In genomic region chr7:150736864-150737263, GRCh38 we compare ENCODE assay signal across 11 cellular contexts. TPM values are rescaled to one million over a fixed set of nuclear protein-coding genes. Genes with fewer than 3 reads are reported as not detected.
DNase-seq lines count a peak whose midpoint lies in the region; ATAC-seq and TF ChIP-seq lines count a peak whose summit lies in the region.
"Had no signal": no experiment of that assay in that cellular context is flagged by ENCODE, and none has a peak within 500 bp of the region (broad histone marks: within the 10 kb centered on the region; RNA-seq: fewer than 3 reads in every experiment).

No MANE protein-coding gene starts in this region.

- WGBS in right lobe of liver (ENCODE audit: insufficient coverage, low coverage, low lambda C conversion rate, missing lambda C conversion rate) = 63% methylated on average over 4 of the region's 4 CpGs
- 49% methylated on average over 4 of the region's 4 CpGs for WGBS in urinary bladder

- H3K9me3 ChIP-seq in left ventricle myocardium inferior (replicated peaks) (no peaks in the 10 kb centered on the region), Peyer's patch (no peaks in the 10 kb centered on the region), right lobe of liver (no peaks in the 10 kb centered on the region)

- no peak for DNase-seq in left ventricle myocardium inferior
- DNase-seq in left cardiac atrium = no peak
- no peak for DNase-seq in Peyer's patch
- no peak for DNase-seq in right lobe of liver
- no peak for DNase-seq in NCI-H345 (lab: John Stamatoyannopoulos, UW)
- no peak for DNase-seq in kidney tubule cell (ENCODE audit: low spot score)
- no peak for DNase-seq in MV-4-11 (lab: John Stamatoyannopoulos, UW)
- DNase-seq: NCI-H446 had no signal

- H3K27ac ChIP-seq in left ventricle myocardium inferior (replicated peaks) (peak overlapping the region; percentile 85), Peyer's patch (peak overlapping the region; percentile 68 to 86 (median 71)), right lobe of liver (peak overlapping the region; percentile 30 to 64 (median 63)), urinary bladder (ENCODE audit: low read depth) (no peak overlapping the region)
- H3K27ac ChIP-seq: C4-2B had no signal

- no peak for TF ChIP-seq CTCF in left ventricle myocardium inferior (IDR thresholded peaks at IDR 0.05; ENCODE audit: borderline replicate concordance)
- TF ChIP-seq CTCF in Peyer's patch (IDR thresholded peaks at IDR 0.05) = no peak
- no peak for TF ChIP-seq CTCF in right lobe of liver (IDR thresholded peaks at IDR 0.05)

- ATAC-seq in left cardiac atrium (no peak), right lobe of liver (no peak)

- no peak for TF ChIP-seq POLR2A in Peyer's patch (IDR thresholded peaks at IDR 0.05)
- no peak for TF ChIP-seq POLR2A in right lobe of liver (IDR thresholded peaks at IDR 0.05)

- intact Hi-C loops in left ventricle myocardium inferior (cut with micrococcal nuclease) (no loop called here), left cardiac atrium (cut with DNase I) (loop anchor here in 1 of 2 donors (5.0 kb wide), 1 partner anchor 105 kb away; the partner anchor contains the start of gene GIMAP6), right lobe of liver (cut with DNase I) (no loop called here)

- H3K4me3 ChIP-seq in left ventricle myocardium inferior (peak overlapping the region; percentile 70), Peyer's patch (peak overlapping the region; percentile 41 to 61 (median 52)), right lobe of liver (peak overlapping the region; percentile 37 to 48 (median 42)), urinary bladder (ENCODE audit: low read depth, low read length) (peak overlapping the region; percentile 42)

- H3K4me1 ChIP-seq in left ventricle myocardium inferior = peaks cover 37% of the 10 kb centered on the region
- no peaks in the 10 kb centered on the region for H3K4me1 ChIP-seq in Peyer's patch
- H3K4me1 ChIP-seq in right lobe of liver = peaks cover 0 to 18% (median 3%) of the 10 kb centered on the region in 4 donors
- H3K4me1 ChIP-seq in urinary bladder (ENCODE audit: insufficient read depth) = no peaks in the 10 kb centered on the region

- H3K36me3 ChIP-seq in left ventricle myocardium inferior (peaks cover 14% of the 10 kb centered on the region), Peyer's patch (peaks cover 0 to 7% (median 0%) of the 10 kb centered on the region in 3 donors), right lobe of liver (no peaks in the 10 kb centered on the region), urinary bladder (ENCODE audit: insufficient read depth) (no peaks in the 10 kb centered on the region)

- H3K27me3 ChIP-seq in left ventricle myocardium inferior (ENCODE audit: low read depth) (no peaks in the 10 kb centered on the region), Peyer's patch (no peaks in the 10 kb centered on the region), right lobe of liver (no peaks in the 10 kb centered on the region)

RNA-seq across cellular contexts. Expression of gene GIMAP5, which starts 0.4 kb away (rescaled TPM):
- 10.7 TPM for total RNA-seq in left ventricle myocardium inferior
- 10 to 100 TPM; 18.6 to 25.6 TPM for total RNA-seq in left cardiac atrium
- total RNA-seq in Peyer's patch = 10 to 100 TPM; 11.9 to 47.0 (median 24.4) TPM
- total RNA-seq in right lobe of liver = 1 to 10 TPM; 2.9 to 9.8 (median 8.0) TPM
- total RNA-seq in urinary bladder = 25.6 TPM
- polyA plus RNA-seq in urinary bladder = 24.3 TPM

RNA-seq across cellular contexts. Expression of gene GIMAP1, which starts 20.5 kb away (rescaled TPM):
- 5.9 TPM for total RNA-seq in left ventricle myocardium inferior
- total RNA-seq in left cardiac atrium = 1 to 10 TPM; 4.5 to 7.0 TPM
- 1 to 10 TPM; 1.8 to 7.4 (median 3.6) TPM for total RNA-seq in Peyer's patch
- 1 to 10 TPM in 5 of 6 experiments, under 1 TPM in 1; 0.73 to 2.4 (median 1.8) TPM for total RNA-seq in right lobe of liver
- 4.9 TPM for total RNA-seq in urinary bladder
- 8.0 TPM for polyA plus RNA-seq in urinary bladder
- total RNA-seq: neural crest cell had no signal

RNA-seq across cellular contexts. Expression of gene GIMAP2, which starts 51.4 kb away (rescaled TPM):
- 5.0 TPM for total RNA-seq in left ventricle myocardium inferior
- total RNA-seq in left cardiac atrium = 1 to 10 TPM; 7.0 to 9.2 TPM
- 10 to 100 TPM in 1 of 4 donors, 1 to 10 TPM in 3; 4.8 to 17.3 (median 9.1) TPM for total RNA-seq in Peyer's patch
- total RNA-seq in right lobe of liver = 1 to 10 TPM; 4.8 to 7.4 (median 5.7) TPM
- total RNA-seq in urinary bladder = 18.8 TPM
- 10.1 TPM for polyA plus RNA-seq in urinary bladder
- total RNA-seq: neural crest cell had no signal
